Comparison of ENCODE assay signal across 8 cellular contexts in the genomic region with DNA sequence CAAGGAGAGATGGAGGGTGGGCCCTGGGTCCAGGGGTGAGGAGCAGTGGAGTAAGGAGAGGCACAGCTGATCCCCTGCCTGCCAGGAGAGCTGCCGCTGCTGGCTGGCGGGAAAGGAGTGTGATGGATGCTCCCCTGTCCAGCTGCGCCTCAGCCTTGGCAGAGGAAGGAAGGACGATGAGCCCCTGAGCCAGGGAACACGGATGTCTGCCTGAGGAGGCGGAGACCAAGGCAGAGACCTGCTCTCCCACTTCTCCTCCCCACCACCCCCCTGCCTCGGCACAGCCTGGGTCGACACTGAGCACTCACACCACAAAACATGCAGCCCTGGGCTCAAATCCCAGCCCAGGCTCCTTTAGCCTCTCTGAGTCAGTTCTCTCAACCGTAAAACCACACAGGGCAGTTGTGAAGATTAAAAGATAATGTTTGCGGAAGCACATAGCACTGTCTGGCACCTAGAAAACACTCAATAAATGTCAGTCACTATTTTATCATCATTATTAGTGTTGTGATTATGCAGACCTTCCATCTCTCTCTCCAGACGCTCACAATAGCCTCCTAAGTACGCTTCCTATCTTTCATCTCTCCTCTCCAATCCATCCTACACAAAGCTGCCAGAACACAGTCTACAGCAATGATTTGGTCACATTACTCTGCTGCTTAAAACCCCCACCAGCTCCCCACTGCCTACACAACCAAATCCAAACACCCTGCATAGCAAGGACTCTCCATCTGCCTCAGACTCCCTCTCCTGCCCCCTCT. TPM values are rescaled to one million over a fixed set of nuclear protein-coding genes. Genes with fewer than 3 reads are reported as not detected.
DNase-seq lines count a peak whose midpoint lies in the region; ATAC-seq and TF ChIP-seq lines count a peak whose summit lies in the region.

No MANE protein-coding gene starts in this region.

- H4K20me1 ChIP-seq in BLaER1 treated with 17β-estradiol and CSF1 and Interleukin-3, amounts not matched to agents 10 nM and 100 nM = peaks cover 0 to 20% (median 4%) of the 10 kb centered on the region in 11 experiments; a peak in 9 of 22 replicates

- ATAC-seq in GM18907 (IDR thresholded peaks at IDR 0.05; ENCODE audit: unreplicated experiment) (peak; percentile 65), T-cell (replicated peaks in 1 of 4) (peak; percentile 24 to 57 (median 44)), heart left ventricle (peak in 3 of 4 donors; percentile 2 to 16 (median 3)), GM21360 (IDR thresholded peaks at IDR 0.05; ENCODE audit: unreplicated experiment) (no peak)
- peak; percentile 65 for ATAC-seq in stimulated activated naive CD8-positive, alpha-beta T cell treated with anti-CD3 and anti-CD28 coated beads, Interleukin-15, Interleukin-2, amounts not matched to agents 100 U/mL and 50 U/mL, for 24 hours

- CTCF ChIA-PET in T-cell (lab: Charles Lee) = interaction anchor here in 1 of 2 donors (0.7 kb wide), 1 partner anchor 12 kb away, joined by 3 read pairs; no protein-coding TSS in a partner anchor

- peaks cover 34 to 70% (median 59%) of the 10 kb centered on the region in 10 experiments for H3K4me1 ChIP-seq in BLaER1 treated with 17β-estradiol and CSF1 and Interleukin-3, amounts not matched to agents 10 nM and 100 nM
- H3K4me1 ChIP-seq in heart left ventricle (peaks cover 0 to 83% (median 55%) of the 10 kb centered on the region in 12 donors), suprapubic skin (peaks cover under 1% of the 10 kb centered on the region)

- peaks cover 6% of the 10 kb centered on the region in 2 donors for H3K27me3 Mint-ChIP-seq in T-cell

- peak overlapping the region; percentile 69 to 95 (median 92) for H3K4me2 ChIP-seq in BLaER1 treated with 17β-estradiol and CSF1 and Interleukin-3, amounts not matched to agents 10 nM and 100 nM

- H3K9me3 Mint-ChIP-seq in T-cell = no peaks in the 10 kb centered on the region

- H3K27ac Mint-ChIP-seq in T-cell = peak overlapping the region in 1 of 2 donors; percentile 40

- peak overlapping the region in 7 of 11 experiments; percentile 14 to 55 (median 37); a peak in 10 of 22 replicates for H3K27ac ChIP-seq in BLaER1 treated with 17β-estradiol and CSF1 and Interleukin-3, amounts not matched to agents 10 nM and 100 nM
- H3K27ac ChIP-seq in heart left ventricle (peak overlapping the region; percentile 20 to 98 (median 90)), suprapubic skin (no peak overlapping the region)

- H3K9me3 ChIP-seq in BLaER1 treated with 17β-estradiol and CSF1 and Interleukin-3, amounts not matched to agents 10 nM and 100 nM (replicated peaks in 1 of 11) = no peaks in the 10 kb centered on the region
- no peaks in the 10 kb centered on the region for H3K9me3 ChIP-seq in heart left ventricle
- H3K9me3 ChIP-seq in suprapubic skin = no peaks in the 10 kb centered on the region

- TF ChIP-seq CTCF in heart left ventricle (IDR thresholded peaks at IDR 0.05) (no peak), suprapubic skin (IDR thresholded peaks at IDR 0.05) (no peak)

- 19 to 42% (median 25%) methylated on average over 12 of the region's 12 CpGs for WGBS in heart left ventricle, 4 donors
- WGBS in suprapubic skin = 22% methylated on average over 11 of the region's 12 CpGs

- H3K36me3 ChIP-seq in BLaER1 treated with 17β-estradiol and CSF1 and Interleukin-3, amounts not matched to agents 10 nM and 100 nM = no peaks in the 10 kb centered on the region
- no peaks in the 10 kb centered on the region for H3K36me3 ChIP-seq in heart left ventricle
- no peaks in the 10 kb centered on the region for H3K36me3 ChIP-seq in suprapubic skin

- H3K4me3 ChIP-seq in BLaER1 treated with 17β-estradiol and CSF1 and Interleukin-3, amounts not matched to agents 10 nM and 100 nM = peak overlapping the region in 6 of 10 experiments; percentile 23 to 40 (median 32); a peak in 10 of 20 replicates
- H3K4me3 ChIP-seq in heart left ventricle (no peak overlapping the region), suprapubic skin (no peak overlapping the region)

- intact Hi-C loops in heart left ventricle (cut with DNase I) = loop anchor here in 3 of 10 donors (1.0 to 5.0 kb wide), 3 partner anchors 19 to 33 kb away; no protein-coding TSS in a partner anchor

- H3K27me3 ChIP-seq in BLaER1 treated with 17β-estradiol and CSF1 and Interleukin-3, amounts not matched to agents 10 nM and 100 nM = 0 out of 22 replicates have a peak, but pooled peaks cover 0 to 3% (median 0%) of the 10 kb centered on the region in 11 experiments
- H3K27me3 ChIP-seq in heart left ventricle (no peaks in the 10 kb centered on the region), suprapubic skin (peaks cover 8% of the 10 kb centered on the region)

- DNase-seq in HS-27A (ENCODE audit: low read depth) (peak; percentile 48), T-cell (peak in 5 of 34 experiments; percentile 1 to 14 (median 7)), heart left ventricle (peak in 2 of 5 donors; percentile 1 to 45), suprapubic skin (ENCODE audit: low spot score in 2 of 2) (no peak)
- DNase-seq in stimulated activated naive CD8-positive, alpha-beta T cell treated with anti-CD3 and anti-CD28 coated beads, Interleukin-15, Interleukin-2, amounts not matched to agents 100 U/mL and 50 U/mL, for 24 hours = peak; percentile 23

- peaks cover 17 to 27% (median 18%) of the 10 kb centered on the region in 3 donors for H3K4me1 Mint-ChIP-seq in T-cell

- H3K9ac ChIP-seq in BLaER1 treated with 17β-estradiol and CSF1 and Interleukin-3, amounts not matched to agents 10 nM and 100 nM = peak overlapping the region in 7 of 11 experiments; percentile 14 to 56 (median 26); a peak in 12 of 22 replicates

- TF ChIP-seq EP300 in suprapubic skin (IDR thresholded peaks at IDR 0.05) = no peak

- H3K4me3 Mint-ChIP-seq in T-cell = peak overlapping the region in 2 of 3 donors; percentile 44 to 50

- no peaks in the 10 kb centered on the region for H3K36me3 Mint-ChIP-seq in T-cell

- POLR2A ChIA-PET in T-cell (lab: Charles Lee) = interaction anchor here in 1 of 2 donors (0.6 kb wide), 1 partner anchor 335 kb away, joined by 4 read pairs; no protein-coding TSS in a partner anchor

- TF ChIP-seq POLR2A in heart left ventricle (IDR thresholded peaks at IDR 0.05) = no peak
- TF ChIP-seq POLR2A in suprapubic skin (IDR thresholded peaks at IDR 0.05) = no peak

RNA-seq across cellular contexts. Expression of gene SEMA5B, which starts 52.2 kb away (rescaled TPM):
- under 1 TPM in 4 of 5 donors, not detected in 1; 0.08 to 0.32 (median 0.21) TPM for total RNA-seq in T-cell
- total RNA-seq in heart left ventricle = 10 to 100 TPM in 3 of 9 donors, 1 to 10 TPM in 6; 2.2 to 16.7 (median 7.4) TPM
- 1 to 10 TPM; 3.2 to 5.5 TPM for polyA plus RNA-seq in heart left ventricle
- 1 to 10 TPM in 3 of 4 donors, not detected in 1; 1.4 to 2.0 (median 1.8) TPM for total RNA-seq in suprapubic skin

Comparison
In these comparisons a context has a peak if more than half of its experiments do, and no peak if none do; other contexts are left out.
1. H3K4me3 ChIP-seq: peak in BLaER1 treated with 17β-estradiol and CSF1 and Interleukin-3, amounts not matched to agents 10 nM and 100 nM (6 of 10); none in heart left ventricle (0 of 12) and suprapubic skin (single experiment).
2. DNase-seq: peak in HS-27A (single experiment) and stimulated activated naive CD8-positive, alpha-beta T cell treated with anti-CD3 and anti-CD28 coated beads, Interleukin-15, Interleukin-2, amounts not matched to agents 100 U/mL and 50 U/mL, for 24 hours (single experiment); none in suprapubic skin (0 of 2).